In the genomic region with DNA sequence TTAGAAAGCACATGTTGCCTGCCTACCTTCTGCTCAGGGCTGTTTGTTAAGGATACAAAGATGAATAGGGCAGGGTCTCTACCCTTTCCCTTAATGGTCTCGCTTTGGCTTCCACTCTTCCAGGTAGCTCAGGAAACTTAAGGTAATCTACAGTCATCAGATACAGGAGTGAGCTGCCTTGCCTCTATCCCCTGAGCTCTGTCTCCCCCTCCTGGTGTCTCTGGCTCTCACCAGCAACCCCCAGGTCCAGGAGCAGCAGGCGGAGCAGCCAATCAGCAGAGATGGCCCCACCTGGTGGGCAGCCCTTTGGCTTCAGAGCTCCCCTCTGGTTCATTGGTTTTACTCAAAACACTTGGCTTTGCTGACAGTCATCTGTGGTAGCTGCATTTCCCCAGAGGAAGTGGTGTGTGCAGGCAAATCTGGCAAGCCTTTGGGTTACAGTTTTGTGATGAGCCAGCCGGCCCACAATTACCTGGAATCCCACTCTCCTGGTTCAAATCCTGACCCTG, we compare ENCODE assay signal across 1 cellular context.
TF ChIP-seq lines count a peak whose summit lies in the region.

No MANE protein-coding gene starts in this region.

TF ChIP-seq in SK-N-SH treated with all-trans-retinoic acid at 6 μM for 48 hours, 23 proteins besides CTCF, POLR2A, EP300 and RAD21 (continued from another document):
- TF ChIP-seq, protein P1, sequence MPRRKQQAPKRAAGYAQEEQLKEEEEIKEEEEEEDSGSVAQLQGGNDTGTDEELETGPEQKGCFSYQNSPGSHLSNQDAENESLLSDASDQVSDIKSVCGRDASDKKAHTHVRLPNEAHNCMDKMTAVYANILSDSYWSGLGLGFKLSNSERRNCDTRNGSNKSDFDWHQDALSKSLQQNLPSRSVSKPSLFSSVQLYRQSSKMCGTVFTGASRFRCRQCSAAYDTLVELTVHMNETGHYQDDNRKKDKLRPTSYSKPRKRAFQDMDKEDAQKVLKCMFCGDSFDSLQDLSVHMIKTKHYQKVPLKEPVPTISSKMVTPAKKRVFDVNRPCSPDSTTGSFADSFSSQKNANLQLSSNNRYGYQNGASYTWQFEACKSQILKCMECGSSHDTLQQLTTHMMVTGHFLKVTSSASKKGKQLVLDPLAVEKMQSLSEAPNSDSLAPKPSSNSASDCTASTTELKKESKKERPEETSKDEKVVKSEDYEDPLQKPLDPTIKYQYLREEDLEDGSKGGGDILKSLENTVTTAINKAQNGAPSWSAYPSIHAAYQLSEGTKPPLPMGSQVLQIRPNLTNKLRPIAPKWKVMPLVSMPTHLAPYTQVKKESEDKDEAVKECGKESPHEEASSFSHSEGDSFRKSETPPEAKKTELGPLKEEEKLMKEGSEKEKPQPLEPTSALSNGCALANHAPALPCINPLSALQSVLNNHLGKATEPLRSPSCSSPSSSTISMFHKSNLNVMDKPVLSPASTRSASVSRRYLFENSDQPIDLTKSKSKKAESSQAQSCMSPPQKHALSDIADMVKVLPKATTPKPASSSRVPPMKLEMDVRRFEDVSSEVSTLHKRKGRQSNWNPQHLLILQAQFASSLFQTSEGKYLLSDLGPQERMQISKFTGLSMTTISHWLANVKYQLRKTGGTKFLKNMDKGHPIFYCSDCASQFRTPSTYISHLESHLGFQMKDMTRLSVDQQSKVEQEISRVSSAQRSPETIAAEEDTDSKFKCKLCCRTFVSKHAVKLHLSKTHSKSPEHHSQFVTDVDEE (CRISPR knock-in tag; IDR thresholded peaks at IDR 0.05) = no peak
- TF ChIP-seq, protein P2, sequence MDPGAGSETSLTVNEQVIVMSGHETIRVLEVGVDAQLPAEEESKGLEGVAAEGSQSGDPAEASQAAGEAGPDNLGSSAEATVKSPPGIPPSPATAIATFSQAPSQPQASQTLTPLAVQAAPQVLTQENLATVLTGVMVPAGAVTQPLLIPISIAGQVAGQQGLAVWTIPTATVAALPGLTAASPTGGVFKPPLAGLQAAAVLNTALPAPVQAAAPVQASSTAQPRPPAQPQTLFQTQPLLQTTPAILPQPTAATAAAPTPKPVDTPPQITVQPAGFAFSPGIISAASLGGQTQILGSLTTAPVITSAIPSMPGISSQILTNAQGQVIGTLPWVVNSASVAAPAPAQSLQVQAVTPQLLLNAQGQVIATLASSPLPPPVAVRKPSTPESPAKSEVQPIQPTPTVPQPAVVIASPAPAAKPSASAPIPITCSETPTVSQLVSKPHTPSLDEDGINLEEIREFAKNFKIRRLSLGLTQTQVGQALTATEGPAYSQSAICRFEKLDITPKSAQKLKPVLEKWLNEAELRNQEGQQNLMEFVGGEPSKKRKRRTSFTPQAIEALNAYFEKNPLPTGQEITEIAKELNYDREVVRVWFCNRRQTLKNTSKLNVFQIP (CRISPR knock-in tag; IDR thresholded peaks at IDR 0.05; ENCODE audit: borderline replicate concordance, low read depth) = no peak
- TF ChIP-seq SNAI2 (CRISPR knock-in tag; IDR thresholded peaks at IDR 0.05) (no peak), PPARA (CRISPR knock-in tag; IDR thresholded peaks at IDR 0.05; ENCODE audit: borderline replicate concordance) (no peak), ZNF565 (CRISPR knock-in tag; conservative IDR thresholded peaks at IDR 0.05; ENCODE audit: low read depth) (no peak)
